ENCODE assay signal across 2 cellular contexts in the genomic region with DNA sequence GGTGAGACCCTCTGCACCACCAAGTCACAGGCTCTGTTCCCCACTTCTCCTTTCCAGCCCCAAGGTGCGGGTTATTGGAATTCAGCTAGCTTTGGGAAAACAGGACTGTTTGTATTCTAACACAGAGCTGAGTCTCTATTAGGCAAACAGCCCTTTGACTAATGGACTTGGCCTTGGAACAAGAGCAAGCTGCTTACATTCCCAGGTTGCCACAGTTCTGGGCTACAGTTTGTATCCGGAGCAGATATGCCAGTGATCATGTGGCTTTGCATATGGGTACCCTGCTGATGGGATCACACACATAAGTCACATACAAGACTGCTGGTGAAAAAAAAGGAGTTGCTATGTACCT.
A peak's percentile ranks its signal among the peaks of the same experiment; 100 is the strongest.
TF ChIP-seq lines count a peak whose summit lies in the region.

No MANE protein-coding gene starts in this region.

TF ChIP-seq in A549, 52 proteins besides CTCF, POLR2A, EP300 and RAD21 (continued from another document):
- TF ChIP-seq, protein P1, sequence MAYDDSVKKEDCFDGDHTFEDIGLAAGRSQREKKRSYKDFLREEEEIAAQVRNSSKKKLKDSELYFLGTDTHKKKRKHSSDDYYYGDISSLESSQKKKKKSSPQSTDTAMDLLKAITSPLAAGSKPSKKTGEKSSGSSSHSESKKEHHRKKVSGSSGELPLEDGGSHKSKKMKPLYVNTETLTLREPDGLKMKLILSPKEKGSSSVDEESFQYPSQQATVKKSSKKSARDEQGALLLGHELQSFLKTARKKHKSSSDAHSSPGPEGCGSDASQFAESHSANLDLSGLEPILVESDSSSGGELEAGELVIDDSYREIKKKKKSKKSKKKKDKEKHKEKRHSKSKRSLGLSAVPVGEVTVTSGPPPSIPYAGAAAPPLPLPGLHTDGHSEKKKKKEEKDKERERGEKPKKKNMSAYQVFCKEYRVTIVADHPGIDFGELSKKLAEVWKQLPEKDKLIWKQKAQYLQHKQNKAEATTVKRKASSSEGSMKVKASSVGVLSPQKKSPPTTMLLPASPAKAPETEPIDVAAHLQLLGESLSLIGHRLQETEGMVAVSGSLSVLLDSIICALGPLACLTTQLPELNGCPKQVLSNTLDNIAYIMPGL (CRISPR knock-in tag; IDR thresholded peaks at IDR 0.05; ENCODE audit: borderline replicate concordance), result no peak
- TF ChIP-seq CEBPB (IDR thresholded peaks at IDR 0.05) (no peak), GATA3 (IDR thresholded peaks at IDR 0.05; ENCODE audit: borderline replicate concordance) (no peak), ZFP36 (IDR thresholded peaks at IDR 0.05; ENCODE audit: borderline replicate concordance, partially characterized antibody) (no peak), HOXA7 (CRISPR knock-in tag; IDR thresholded peaks at IDR 0.05) (no peak), BHLHE40 (IDR thresholded peaks at IDR 0.05; ENCODE audit: low read depth, low read length) (no peak), REST (IDR thresholded peaks at IDR 0.05) (no peak)
- TF ChIP-seq, protein P2, sequence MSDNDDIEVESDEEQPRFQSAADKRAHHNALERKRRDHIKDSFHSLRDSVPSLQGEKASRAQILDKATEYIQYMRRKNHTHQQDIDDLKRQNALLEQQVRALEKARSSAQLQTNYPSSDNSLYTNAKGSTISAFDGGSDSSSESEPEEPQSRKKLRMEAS (IDR thresholded peaks at IDR 0.05), result no peak

TF ChIP-seq in HepG2, 621 proteins besides CTCF, POLR2A, EP300 and RAD21:
- TF ChIP-seq, protein P3, sequence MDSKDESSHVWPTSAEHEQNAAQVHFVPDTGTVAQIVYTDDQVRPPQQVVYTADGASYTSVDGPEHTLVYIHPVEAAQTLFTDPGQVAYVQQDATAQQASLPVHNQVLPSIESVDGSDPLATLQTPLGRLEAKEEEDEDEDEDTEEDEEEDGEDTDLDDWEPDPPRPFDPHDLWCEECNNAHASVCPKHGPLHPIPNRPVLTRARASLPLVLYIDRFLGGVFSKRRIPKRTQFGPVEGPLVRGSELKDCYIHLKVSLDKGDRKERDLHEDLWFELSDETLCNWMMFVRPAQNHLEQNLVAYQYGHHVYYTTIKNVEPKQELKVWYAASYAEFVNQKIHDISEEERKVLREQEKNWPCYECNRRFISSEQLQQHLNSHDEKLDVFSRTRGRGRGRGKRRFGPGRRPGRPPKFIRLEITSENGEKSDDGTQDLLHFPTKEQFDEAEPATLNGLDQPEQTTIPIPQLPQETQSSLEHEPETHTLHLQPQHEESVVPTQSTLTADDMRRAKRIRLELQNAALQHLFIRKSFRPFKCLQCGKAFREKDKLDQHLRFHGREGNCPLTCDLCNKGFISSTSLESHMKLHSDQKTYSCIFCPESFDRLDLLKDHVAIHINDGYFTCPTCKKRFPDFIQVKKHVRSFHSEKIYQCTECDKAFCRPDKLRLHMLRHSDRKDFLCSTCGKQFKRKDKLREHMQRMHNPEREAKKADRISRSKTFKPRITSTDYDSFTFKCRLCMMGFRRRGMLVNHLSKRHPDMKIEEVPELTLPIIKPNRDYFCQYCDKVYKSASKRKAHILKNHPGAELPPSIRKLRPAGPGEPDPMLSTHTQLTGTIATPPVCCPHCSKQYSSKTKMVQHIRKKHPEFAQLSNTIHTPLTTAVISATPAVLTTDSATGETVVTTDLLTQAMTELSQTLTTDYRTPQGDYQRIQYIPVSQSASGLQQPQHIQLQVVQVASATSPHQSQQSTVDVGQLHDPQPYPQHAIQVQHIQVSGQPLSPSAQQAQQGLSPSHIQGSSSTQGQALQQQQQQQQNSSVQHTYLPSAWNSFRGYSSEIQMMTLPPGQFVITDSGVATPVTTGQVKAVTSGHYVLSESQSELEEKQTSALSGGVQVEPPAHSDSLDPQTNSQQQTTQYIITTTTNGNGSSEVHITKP (CRISPR knock-in tag; IDR thresholded peaks at IDR 0.05; ENCODE audit: low read depth), result no peak
- TF ChIP-seq TEAD3 (CRISPR knock-in tag; optimal IDR thresholded peaks at IDR 0.05; ENCODE audit: borderline replicate concordance) (peak; percentile 69), DR1 (CRISPR knock-in tag; IDR thresholded peaks at IDR 0.05) (no peak), SALL1 (CRISPR knock-in tag; IDR thresholded peaks at IDR 0.05) (peak; percentile 26; the same call in 1 of the 2 replicates), ZSCAN5A (CRISPR knock-in tag; IDR thresholded peaks at IDR 0.05; ENCODE audit: borderline replicate concordance) (no peak), ZNF703 (CRISPR knock-in tag; IDR thresholded peaks at IDR 0.05; ENCODE audit: borderline replicate concordance) (no peak), ZBTB25 (CRISPR knock-in tag; IDR thresholded peaks at IDR 0.05) (no peak), ZMYM3 (CRISPR knock-in tag; IDR thresholded peaks at IDR 0.05) (0 out of 2 replicates have a peak, but pooled peaks have one; percentile 15), LCORL (IDR thresholded peaks at IDR 0.05) (no peak), LCORL (CRISPR knock-in tag; IDR thresholded peaks at IDR 0.05) (0 out of 2 replicates have a peak, but pooled peaks have one; percentile 38), SKI (IDR thresholded peaks at IDR 0.05; ENCODE audit: partially characterized antibody) (peak; percentile 31), CEBPB (IDR thresholded peaks at IDR 0.05; ENCODE audit: borderline replicate concordance, low read depth, low read length) (0 out of 2 replicates have a peak, but pooled peaks have one; percentile 1), BCL6 (CRISPR knock-in tag; IDR thresholded peaks at IDR 0.05) (peak; percentile 38; the same call in 1 of the 2 replicates), RARA (CRISPR knock-in tag; IDR thresholded peaks at IDR 0.05) (peak; percentile 33; the same call in 1 of the 2 replicates), FOXA1 (IDR thresholded peaks at IDR 0.05) (no peak), FOXA1 (CRISPR knock-in tag; IDR thresholded peaks at IDR 0.05) (peak; percentile 14; the same call in 1 of the 2 replicates), ETV5 (CRISPR knock-in tag; IDR thresholded peaks at IDR 0.05; ENCODE audit: borderline replicate concordance) (peak; percentile 34; the same call in 1 of the 2 replicates), ZNF317 (CRISPR knock-in tag; IDR thresholded peaks at IDR 0.05) (peak; percentile 72), CEBPG (CRISPR knock-in tag; IDR thresholded peaks at IDR 0.05) (0 out of 2 replicates have a peak, but pooled peaks have one; percentile 10)
- TF ChIP-seq, protein P4, sequence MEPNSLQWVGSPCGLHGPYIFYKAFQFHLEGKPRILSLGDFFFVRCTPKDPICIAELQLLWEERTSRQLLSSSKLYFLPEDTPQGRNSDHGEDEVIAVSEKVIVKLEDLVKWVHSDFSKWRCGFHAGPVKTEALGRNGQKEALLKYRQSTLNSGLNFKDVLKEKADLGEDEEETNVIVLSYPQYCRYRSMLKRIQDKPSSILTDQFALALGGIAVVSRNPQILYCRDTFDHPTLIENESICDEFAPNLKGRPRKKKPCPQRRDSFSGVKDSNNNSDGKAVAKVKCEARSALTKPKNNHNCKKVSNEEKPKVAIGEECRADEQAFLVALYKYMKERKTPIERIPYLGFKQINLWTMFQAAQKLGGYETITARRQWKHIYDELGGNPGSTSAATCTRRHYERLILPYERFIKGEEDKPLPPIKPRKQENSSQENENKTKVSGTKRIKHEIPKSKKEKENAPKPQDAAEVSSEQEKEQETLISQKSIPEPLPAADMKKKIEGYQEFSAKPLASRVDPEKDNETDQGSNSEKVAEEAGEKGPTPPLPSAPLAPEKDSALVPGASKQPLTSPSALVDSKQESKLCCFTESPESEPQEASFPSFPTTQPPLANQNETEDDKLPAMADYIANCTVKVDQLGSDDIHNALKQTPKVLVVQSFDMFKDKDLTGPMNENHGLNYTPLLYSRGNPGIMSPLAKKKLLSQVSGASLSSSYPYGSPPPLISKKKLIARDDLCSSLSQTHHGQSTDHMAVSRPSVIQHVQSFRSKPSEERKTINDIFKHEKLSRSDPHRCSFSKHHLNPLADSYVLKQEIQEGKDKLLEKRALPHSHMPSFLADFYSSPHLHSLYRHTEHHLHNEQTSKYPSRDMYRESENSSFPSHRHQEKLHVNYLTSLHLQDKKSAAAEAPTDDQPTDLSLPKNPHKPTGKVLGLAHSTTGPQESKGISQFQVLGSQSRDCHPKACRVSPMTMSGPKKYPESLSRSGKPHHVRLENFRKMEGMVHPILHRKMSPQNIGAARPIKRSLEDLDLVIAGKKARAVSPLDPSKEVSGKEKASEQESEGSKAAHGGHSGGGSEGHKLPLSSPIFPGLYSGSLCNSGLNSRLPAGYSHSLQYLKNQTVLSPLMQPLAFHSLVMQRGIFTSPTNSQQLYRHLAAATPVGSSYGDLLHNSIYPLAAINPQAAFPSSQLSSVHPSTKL (CRISPR knock-in tag; IDR thresholded peaks at IDR 0.05), result peak; percentile 47; the same call in 1 of the 2 replicates
- TF ChIP-seq, protein P2 (IDR thresholded peaks at IDR 0.05), result no peak
- TF ChIP-seq, protein P5, sequence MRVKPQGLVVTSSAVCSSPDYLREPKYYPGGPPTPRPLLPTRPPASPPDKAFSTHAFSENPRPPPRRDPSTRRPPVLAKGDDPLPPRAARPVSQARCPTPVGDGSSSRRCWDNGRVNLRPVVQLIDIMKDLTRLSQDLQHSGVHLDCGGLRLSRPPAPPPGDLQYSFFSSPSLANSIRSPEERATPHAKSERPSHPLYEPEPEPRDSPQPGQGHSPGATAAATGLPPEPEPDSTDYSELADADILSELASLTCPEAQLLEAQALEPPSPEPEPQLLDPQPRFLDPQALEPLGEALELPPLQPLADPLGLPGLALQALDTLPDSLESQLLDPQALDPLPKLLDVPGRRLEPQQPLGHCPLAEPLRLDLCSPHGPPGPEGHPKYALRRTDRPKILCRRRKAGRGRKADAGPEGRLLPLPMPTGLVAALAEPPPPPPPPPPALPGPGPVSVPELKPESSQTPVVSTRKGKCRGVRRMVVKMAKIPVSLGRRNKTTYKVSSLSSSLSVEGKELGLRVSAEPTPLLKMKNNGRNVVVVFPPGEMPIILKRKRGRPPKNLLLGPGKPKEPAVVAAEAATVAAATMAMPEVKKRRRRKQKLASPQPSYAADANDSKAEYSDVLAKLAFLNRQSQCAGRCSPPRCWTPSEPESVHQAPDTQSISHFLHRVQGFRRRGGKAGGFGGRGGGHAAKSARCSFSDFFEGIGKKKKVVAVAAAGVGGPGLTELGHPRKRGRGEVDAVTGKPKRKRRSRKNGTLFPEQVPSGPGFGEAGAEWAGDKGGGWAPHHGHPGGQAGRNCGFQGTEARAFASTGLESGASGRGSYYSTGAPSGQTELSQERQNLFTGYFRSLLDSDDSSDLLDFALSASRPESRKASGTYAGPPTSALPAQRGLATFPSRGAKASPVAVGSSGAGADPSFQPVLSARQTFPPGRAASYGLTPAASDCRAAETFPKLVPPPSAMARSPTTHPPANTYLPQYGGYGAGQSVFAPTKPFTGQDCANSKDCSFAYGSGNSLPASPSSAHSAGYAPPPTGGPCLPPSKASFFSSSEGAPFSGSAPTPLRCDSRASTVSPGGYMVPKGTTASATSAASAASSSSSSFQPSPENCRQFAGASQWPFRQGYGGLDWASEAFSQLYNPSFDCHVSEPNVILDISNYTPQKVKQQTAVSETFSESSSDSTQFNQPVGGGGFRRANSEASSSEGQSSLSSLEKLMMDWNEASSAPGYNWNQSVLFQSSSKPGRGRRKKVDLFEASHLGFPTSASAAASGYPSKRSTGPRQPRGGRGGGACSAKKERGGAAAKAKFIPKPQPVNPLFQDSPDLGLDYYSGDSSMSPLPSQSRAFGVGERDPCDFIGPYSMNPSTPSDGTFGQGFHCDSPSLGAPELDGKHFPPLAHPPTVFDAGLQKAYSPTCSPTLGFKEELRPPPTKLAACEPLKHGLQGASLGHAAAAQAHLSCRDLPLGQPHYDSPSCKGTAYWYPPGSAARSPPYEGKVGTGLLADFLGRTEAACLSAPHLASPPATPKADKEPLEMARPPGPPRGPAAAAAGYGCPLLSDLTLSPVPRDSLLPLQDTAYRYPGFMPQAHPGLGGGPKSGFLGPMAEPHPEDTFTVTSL (CRISPR knock-in tag; IDR thresholded peaks at IDR 0.05; ENCODE audit: borderline replicate concordance), result 0 out of 2 replicates have a peak, but pooled peaks have one; percentile 18
- TF ChIP-seq, protein P6, sequence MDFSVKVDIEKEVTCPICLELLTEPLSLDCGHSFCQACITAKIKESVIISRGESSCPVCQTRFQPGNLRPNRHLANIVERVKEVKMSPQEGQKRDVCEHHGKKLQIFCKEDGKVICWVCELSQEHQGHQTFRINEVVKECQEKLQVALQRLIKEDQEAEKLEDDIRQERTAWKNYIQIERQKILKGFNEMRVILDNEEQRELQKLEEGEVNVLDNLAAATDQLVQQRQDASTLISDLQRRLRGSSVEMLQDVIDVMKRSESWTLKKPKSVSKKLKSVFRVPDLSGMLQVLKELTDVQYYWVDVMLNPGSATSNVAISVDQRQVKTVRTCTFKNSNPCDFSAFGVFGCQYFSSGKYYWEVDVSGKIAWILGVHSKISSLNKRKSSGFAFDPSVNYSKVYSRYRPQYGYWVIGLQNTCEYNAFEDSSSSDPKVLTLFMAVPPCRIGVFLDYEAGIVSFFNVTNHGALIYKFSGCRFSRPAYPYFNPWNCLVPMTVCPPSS (IDR thresholded peaks at IDR 0.05), result no peak
